Comparison of ENCODE assay signal across 9 cellular contexts in the genomic region with DNA sequence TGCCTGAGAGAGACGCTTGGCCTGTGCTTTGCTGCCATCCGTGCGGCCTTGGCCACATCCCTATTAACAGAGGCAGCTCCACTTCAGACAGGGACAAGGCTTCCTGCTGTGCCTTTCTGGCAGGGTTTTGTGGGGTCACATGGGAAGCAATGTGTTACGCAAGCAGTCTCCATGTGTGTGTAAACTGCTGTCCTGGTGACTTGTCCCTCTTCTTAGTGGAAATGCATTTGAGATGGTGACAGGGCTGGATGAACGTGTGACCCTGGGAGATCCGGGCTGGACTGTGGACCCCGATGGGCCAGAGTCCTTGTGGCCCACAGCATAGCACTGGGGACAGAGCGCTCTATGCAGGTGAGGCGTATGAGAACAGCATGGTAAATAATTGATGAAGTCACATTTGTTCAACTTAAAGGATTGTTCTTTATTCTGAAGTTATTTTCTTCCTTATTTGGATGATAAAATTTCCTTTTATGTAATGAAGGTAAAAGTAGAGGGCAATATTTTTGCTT. TPM values are rescaled to one million over a fixed set of nuclear protein-coding genes. Genes with fewer than 3 reads are reported as not detected.
DNase-seq lines count a peak whose midpoint lies in the region; ATAC-seq and TF ChIP-seq lines count a peak whose summit lies in the region.
"Had no signal": no experiment of that assay in that cellular context is flagged by ENCODE, and none has a peak within 500 bp of the region (broad histone marks: within the 10 kb centered on the region; RNA-seq: fewer than 3 reads in every experiment).

No MANE protein-coding gene starts in this region.

- H3K9me3 ChIP-seq in IMR-90 (ENCODE audit: control insufficient read depth, insufficient read depth, low read length), result no peaks in the 10 kb centered on the region
- no peaks in the 10 kb centered on the region for H3K9me3 ChIP-seq in body of pancreas
- no peaks in the 10 kb centered on the region for H3K9me3 ChIP-seq in ovary

- H4K20me1 ChIP-seq in IMR-90 (ENCODE audit: insufficient read depth, low read length), result peaks cover 21% of the 10 kb centered on the region

- no peak overlapping the region for H2BK20ac ChIP-seq in IMR-90 (ENCODE audit: low read depth, low read length)

- H4K8ac ChIP-seq in IMR-90 (ENCODE audit: low read depth in 2 of 2, low read length in 2 of 2), result no peak overlapping the region; a peak in 1 of 4 replicates

- POLR2A ChIA-PET in IMR-90 (lab: Charles Lee; ENCODE audit: unreplicated experiment), result no interaction called here

- peak overlapping the region; percentile 20 for H2BK5ac ChIP-seq in IMR-90 (ENCODE audit: low read depth, low read length, poor library complexity, severe bottlenecking)

- H2AK5ac ChIP-seq in IMR-90 (ENCODE audit: low read depth, low read length), result no peak overlapping the region

- H3K18ac ChIP-seq in IMR-90 (ENCODE audit: low read depth, low read length), result no peak overlapping the region

- H3K4me1 ChIP-seq in IMR-90 (ENCODE audit: control insufficient read depth, insufficient read depth, low read length) (peaks cover 5% of the 10 kb centered on the region), body of pancreas (no peaks in the 10 kb centered on the region), ovary (ENCODE audit: insufficient read depth) (no peaks in the 10 kb centered on the region)

- in situ Hi-C loops in IMR-90 (cut with MboI; ENCODE audit: low sequenced_read_pairs), result no loop called here

- H3K23ac ChIP-seq in IMR-90 (ENCODE audit: low read depth, low read length), result no peak overlapping the region

- intact Hi-C loops in IMR-90 (cut with micrococcal nuclease) (no loop called here), body of pancreas (cut with DNase I) (no loop called here), ovary (cut with DNase I) (no loop called here)

- peaks cover 67% of the 10 kb centered on the region for H3K36me3 ChIP-seq in IMR-90 (ENCODE audit: control insufficient read depth, insufficient read depth, low read length)
- peaks cover 0 to 25% of the 10 kb centered on the region in 2 donors for H3K36me3 ChIP-seq in body of pancreas (replicated peaks in 1 of 2; ENCODE audit: insufficient read depth in 1 of 2, low read depth in 2 of 2)
- no peaks in the 10 kb centered on the region for H3K36me3 ChIP-seq in ovary

- ATAC-seq in IMR-90 (ENCODE audit: low read depth), result peak; percentile 44
- ATAC-seq in body of pancreas, result peak; percentile 47
- ATAC-seq in left lobe of liver, result peak; percentile 93

- H3K4me2 ChIP-seq in IMR-90 (ENCODE audit: low read depth, low read length), result no peak overlapping the region

- H2BK120ac ChIP-seq in IMR-90 (ENCODE audit: low read depth, low read length), result no peak overlapping the region

- peaks cover 59 to 66% of the 10 kb centered on the region in 2 experiments for H3K79me1 ChIP-seq in IMR-90 (ENCODE audit: low read depth in 1 of 2, low read length in 2 of 2)

- H4K5ac ChIP-seq in IMR-90 (ENCODE audit: low read depth, low read length), result no peak overlapping the region

- no peak for TF ChIP-seq RAD21 in IMR-90 (IDR thresholded peaks at IDR 0.05; ENCODE audit: low read length)

- no peaks in the 10 kb centered on the region for H3K27me3 ChIP-seq in IMR-90 (ENCODE audit: control insufficient read depth, insufficient read depth, low read length)
- H3K27me3 ChIP-seq in body of pancreas, result no peaks in the 10 kb centered on the region
- no peaks in the 10 kb centered on the region for H3K27me3 ChIP-seq in ovary

- peaks cover 10% of the 10 kb centered on the region; the same call in 1 of the 2 replicates for H3K9me1 ChIP-seq in IMR-90 (ENCODE audit: insufficient read depth, low read length)

- peak overlapping the region; percentile 18 for H2AFZ ChIP-seq in IMR-90 (replicated peaks; ENCODE audit: low read length, poor library complexity)

- BruUV-seq in IMR-90 (replicated peaks; lab: Mats Ljungman, UMichigan), result no TSS peak

- H3K9ac ChIP-seq in IMR-90 (ENCODE audit: low read depth, low read length), result no peak overlapping the region

- no peak overlapping the region for H2BK15ac ChIP-seq in IMR-90 (ENCODE audit: low read depth, low read length)

- peak; percentile 51 for DNase-seq in IMR-90
- peak; percentile 27 to 64 (median 44) for DNase-seq in body of pancreas
- DNase-seq in left lobe of liver (ENCODE audit: low spot score), result peak; percentile 88
- DNase-seq in stromal cell of bone marrow (ENCODE audit: low read depth), result peak; percentile 24
- no peak for DNase-seq in iPS-NIHi11 (ENCODE audit: low spot score)
- no peak for DNase-seq in ovary
- DNase-seq in NCI-H524 (lab: John Stamatoyannopoulos, UW), result no peak
- DNase-seq in DMS53 (lab: John Stamatoyannopoulos, UW), result no peak
- DNase-seq: NCI-H526 had no signal

- no peak overlapping the region for H3K14ac ChIP-seq in IMR-90 (replicated peaks; ENCODE audit: low read depth, low read length)

- no peak for TF ChIP-seq CTCF in IMR-90 (conservative IDR thresholded peaks at IDR 0.05; ENCODE audit: low read depth, low read length)
- no peak for TF ChIP-seq CTCF in body of pancreas (IDR thresholded peaks at IDR 0.05)
- no peak for TF ChIP-seq CTCF in ovary (IDR thresholded peaks at IDR 0.05)

- CTCF ChIA-PET in IMR-90 (lab: Yijun Ruan, JAX), result no interaction called here

- no CpG with 5 or more reads among the region's 9 CpGs for WGBS in IMR-90 (ENCODE audit: extremely low coverage in 2 of 2, insufficient read length in 1 of 2), 2 experiments
- WGBS in body of pancreas, 2 donors, result 78 to 87% methylated on average over 9 of the region's 9 CpGs
- WGBS in ovary, 3 donors, result 89 to 92% (median 91%) methylated on average over 9 of the region's 9 CpGs

- dilution Hi-C loops in IMR-90 (cut with HindIII; ENCODE audit: low sequenced_read_pairs, unreplicated experiment), result no loop called here

- H3K56ac ChIP-seq in IMR-90 (ENCODE audit: extremely low read depth, insufficient read depth, low read length), result no peak overlapping the region

- H2AK9ac ChIP-seq in IMR-90 (replicated peaks; ENCODE audit: low read depth, low read length, poor library complexity), result no peak overlapping the region

- H3K4me3 ChIP-seq in IMR-90 (ENCODE audit: insufficient read depth, low read depth, low read length) (no peak overlapping the region), body of pancreas (no peak overlapping the region), ovary (no peak overlapping the region)

- H3K27ac ChIP-seq in IMR-90 (ENCODE audit: insufficient read depth, low read length), result peak overlapping the region; percentile 2; the same call in 1 of the 2 replicates
- no peak overlapping the region for H3K27ac ChIP-seq in body of pancreas
- H3K27ac ChIP-seq in ovary, result no peak overlapping the region

- no peak overlapping the region for H4K91ac ChIP-seq in IMR-90 (ENCODE audit: insufficient read depth, low read depth, low read length)

- TF ChIP-seq EP300 in ovary (IDR thresholded peaks at IDR 0.05), result no peak

- H3K4ac ChIP-seq in IMR-90 (ENCODE audit: low read depth, low read length), result no peak overlapping the region

- TF ChIP-seq POLR2A in IMR-90 (IDR thresholded peaks at IDR 0.05; ENCODE audit: low read depth, low read length) (no peak), body of pancreas (IDR thresholded peaks at IDR 0.05) (no peak), ovary (IDR thresholded peaks at IDR 0.05) (no peak)

TF ChIP-seq in IMR-90, 13 proteins besides CTCF, POLR2A, EP300 and RAD21:
- TF ChIP-seq MAFK (IDR thresholded peaks at IDR 0.05; ENCODE audit: low read depth, low read length) (no peak), CEBPB (IDR thresholded peaks at IDR 0.05; ENCODE audit: low read depth, low read length) (peak; percentile 92), CHD1 (IDR thresholded peaks at IDR 0.05; ENCODE audit: low read depth, low read length) (no peak), SMC3 (IDR thresholded peaks at IDR 0.05; ENCODE audit: low read depth, low read length) (no peak), MXI1 (IDR thresholded peaks at IDR 0.05; ENCODE audit: borderline replicate concordance, low read depth, low read length) (no peak), BHLHE40 (IDR thresholded peaks at IDR 0.05; ENCODE audit: low read depth, low read length) (no peak), RFX5 (IDR thresholded peaks at IDR 0.05; ENCODE audit: low read depth, low read length) (no peak), NFE2L2 (IDR thresholded peaks at IDR 0.05; ENCODE audit: low read depth, low read length) (no peak), FOS (IDR thresholded peaks at IDR 0.05; ENCODE audit: low read depth, low read length) (no peak)
- TF ChIP-seq, protein P1, sequence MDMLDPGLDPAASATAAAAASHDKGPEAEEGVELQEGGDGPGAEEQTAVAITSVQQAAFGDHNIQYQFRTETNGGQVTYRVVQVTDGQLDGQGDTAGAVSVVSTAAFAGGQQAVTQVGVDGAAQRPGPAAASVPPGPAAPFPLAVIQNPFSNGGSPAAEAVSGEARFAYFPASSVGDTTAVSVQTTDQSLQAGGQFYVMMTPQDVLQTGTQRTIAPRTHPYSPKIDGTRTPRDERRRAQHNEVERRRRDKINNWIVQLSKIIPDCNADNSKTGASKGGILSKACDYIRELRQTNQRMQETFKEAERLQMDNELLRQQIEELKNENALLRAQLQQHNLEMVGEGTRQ (IDR thresholded peaks at IDR 0.05; ENCODE audit: low read depth, low read length), result peak; percentile 66; the same call in 1 of the 2 replicates
- TF ChIP-seq, protein P2, sequence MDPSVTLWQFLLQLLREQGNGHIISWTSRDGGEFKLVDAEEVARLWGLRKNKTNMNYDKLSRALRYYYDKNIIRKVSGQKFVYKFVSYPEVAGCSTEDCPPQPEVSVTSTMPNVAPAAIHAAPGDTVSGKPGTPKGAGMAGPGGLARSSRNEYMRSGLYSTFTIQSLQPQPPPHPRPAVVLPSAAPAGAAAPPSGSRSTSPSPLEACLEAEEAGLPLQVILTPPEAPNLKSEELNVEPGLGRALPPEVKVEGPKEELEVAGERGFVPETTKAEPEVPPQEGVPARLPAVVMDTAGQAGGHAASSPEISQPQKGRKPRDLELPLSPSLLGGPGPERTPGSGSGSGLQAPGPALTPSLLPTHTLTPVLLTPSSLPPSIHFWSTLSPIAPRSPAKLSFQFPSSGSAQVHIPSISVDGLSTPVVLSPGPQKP (IDR thresholded peaks at IDR 0.05; ENCODE audit: borderline replicate concordance, low read depth, low read length), result no peak
TF ChIP-seq in IMR-90: peak in this region for 2.

RNA-seq across cellular contexts. Expression of a gene that starts 23.2 kb away (rescaled TPM):
- 21.4 and 23.5 TPM in 2 replicates for total RNA-seq in IMR-90 (2012; rRNA removed)
- 37.3 and 39.6 TPM in 2 replicates for polyA plus RNA-seq in IMR-90 (2012; rRNA removed)
- polyA plus RNA-seq in IMR-90 (2012; cell fraction: cytosol; rRNA removed), result 29.3 and 37.4 TPM in 2 replicates
- polyA plus RNA-seq in IMR-90 (2012; cell fraction: nucleus; rRNA removed; ENCODE audit: low replicate concordance), result 61.9 and 87.8 TPM in 2 replicates
- 1 to 10 TPM; 6.6 to 9.9 TPM for total RNA-seq in body of pancreas
- 10.0 TPM for total RNA-seq in left lobe of liver
- 10 to 100 TPM in 6 of 7 donors, 1 to 10 TPM in 1; 9.3 to 34.0 (median 30.6) TPM for total RNA-seq in ovary
- 10 to 100 TPM; 18.2 to 22.6 TPM for polyA plus RNA-seq in ovary

Comparison
In these comparisons a context has a peak if more than half of its experiments do, and no peak if none do; other contexts are left out.
1. DNase-seq: peak in IMR-90 (single experiment), body of pancreas (4 of 4), left lobe of liver (single experiment) and stromal cell of bone marrow (single experiment); none in iPS-NIHi11 (single experiment), ovary (0 of 5), NCI-H524 (0 of 2) and DMS53 (single experiment).
2. Peak in every context shown above with its lines, with median percentiles within 50 percentile points of each other: ATAC-seq.